13 cellular contexts compared by ENCODE assay signal in genomic region chr6:39342692-39343460, GRCh38. TPM values are rescaled to one million over a fixed set of nuclear protein-coding genes. Genes with fewer than 3 reads are reported as not detected.
DNase-seq lines count a peak whose midpoint lies in the region; ATAC-seq, FAIRE-seq and TF ChIP-seq lines count a peak whose summit lies in the region.
"Had no signal": no experiment of that assay in that cellular context is flagged by ENCODE, and none has a peak within 500 bp of the region (broad histone marks: within the 10 kb centered on the region; RNA-seq: fewer than 3 reads in every experiment).

No MANE protein-coding gene starts in this region.

- CTCF ChIA-PET in HepG2 (lab: Yijun Ruan, JAX; ENCODE audit: low intra/inter-chr PET ratio, low total read pairs): no interaction called here

- H3K9me3 ChIP-seq in right lobe of liver (no peaks in the 10 kb centered on the region), HepG2 (ENCODE audit: low read length) (no peaks in the 10 kb centered on the region)
- H3K9me3 ChIP-seq: esophagus squamous epithelium had no signal

- no peak for FAIRE-seq in HepG2 (lab: Jason Lieb, UNC)

- no peaks in the 10 kb centered on the region for H3K27me3 ChIP-seq in right lobe of liver
- no peaks in the 10 kb centered on the region; a peak in 1 of 5 replicates for H3K27me3 ChIP-seq in HepG2 (ENCODE audit: control insufficient read depth in 1 of 2, insufficient read depth in 2 of 2, low read length in 2 of 2)

- TF ChIP-seq CTCF in right lobe of liver (IDR thresholded peaks at IDR 0.05): no peak
- no peak for TF ChIP-seq CTCF in HepG2 (CRISPR knock-in tag; IDR thresholded peaks at IDR 0.05)
- no peak for TF ChIP-seq CTCF in mesothelial cell of epicardium (IDR thresholded peaks at IDR 0.05; ENCODE audit: unreplicated experiment)

- H3K4me1 ChIP-seq in right lobe of liver: no peaks in the 10 kb centered on the region
- H3K4me1 ChIP-seq in HepG2 (ENCODE audit: insufficient read depth, low read length): no peaks in the 10 kb centered on the region

- H3K27ac Mint-ChIP-seq in mesothelial cell of epicardium: no peak overlapping the region
- H3K27ac Mint-ChIP-seq: activated naive CD4-positive, alpha-beta T cell treated with anti-CD3 and anti-CD28 coated beads for 36 hours had no signal

- H3K4me1 Mint-ChIP-seq in mesothelial cell of epicardium: peaks cover 16% of the 10 kb centered on the region

- H3K4me3 ChIP-seq in right lobe of liver (no peak overlapping the region), HepG2 (replicated peaks in 1 of 3; ENCODE audit: insufficient read depth in 1 of 3, low read depth in 2 of 3, low read length in 3 of 3) (no peak overlapping the region)
- H3K4me3 ChIP-seq: esophagus squamous epithelium, SK-N-MC had no signal

- peak in 3 of 4 donors; percentile 12 to 36 (median 27) for ATAC-seq in right lobe of liver
- no peak for ATAC-seq in HepG2
- peak; percentile 50 for ATAC-seq in HG03354 (IDR thresholded peaks at IDR 0.05; ENCODE audit: poor library complexity, severe bottlenecking, unreplicated experiment)

- H3K36me3 ChIP-seq in right lobe of liver (no peaks in the 10 kb centered on the region), HepG2 (replicated peaks in 1 of 2; ENCODE audit: control insufficient read depth in 1 of 2, insufficient read depth in 2 of 2, low read length in 2 of 2) (no peaks in the 10 kb centered on the region)
- H3K36me3 ChIP-seq: esophagus squamous epithelium had no signal

- in situ Hi-C loops in HepG2 (cut with HindIII; ENCODE audit: extremely low pct_ligation_motif_present, low pct_unique_long_range_greater_than_20kb): no loop called here
- in situ Hi-C loops in ACHN (cut with HindIII; ENCODE audit: low pct_ligation_motif_present, low pct_unique_long_range_greater_than_20kb, low sequenced_read_pairs): no loop called here

- H4K20me1 ChIP-seq in HepG2 (ENCODE audit: insufficient read depth, low read length): no peaks in the 10 kb centered on the region

- no peaks in the 10 kb centered on the region for H3K9me3 Mint-ChIP-seq in mesothelial cell of epicardium
- H3K9me3 Mint-ChIP-seq: activated naive CD4-positive, alpha-beta T cell treated with anti-CD3 and anti-CD28 coated beads for 36 hours had no signal

- intact Hi-C loops in right lobe of liver (cut with DNase I): no loop called here
- intact Hi-C loops in HepG2 (cut with micrococcal nuclease; ENCODE audit: unreplicated experiment): no loop called here

- TF ChIP-seq POLR2A in right lobe of liver (IDR thresholded peaks at IDR 0.05) (no peak), HepG2 (IDR thresholded peaks at IDR 0.05; ENCODE audit: insufficient read depth in 1 of 2, low read depth in 2 of 2, low read length in 2 of 2) (no peak)

- TF ChIP-seq EP300 in HepG2 (IDR thresholded peaks at IDR 0.05; ENCODE audit: low read depth in 2 of 2, low read length in 2 of 2) (no peak), HepG2 (CRISPR knock-in tag; IDR thresholded peaks at IDR 0.05; ENCODE audit: borderline replicate concordance) (no peak)

- DNase-seq in right lobe of liver (no peak), HepG2 (ENCODE audit: low spot score) (no peak), germinal center (ENCODE audit: low spot score) (peak; percentile 20), NCI-H1694 treated with DMSO at 0.1 percent for 48 hours (lab: John Stamatoyannopoulos, UW) (no peak), mesothelial cell of epicardium (ENCODE audit: low spot score in 2 of 2, unreplicated experiment in 2 of 2) (no peak), AML-193 (lab: John Stamatoyannopoulos, UW) (no peak), ACHN (no peak)
- DNase-seq: activated naive CD4-positive, alpha-beta T cell treated with anti-CD3 and anti-CD28 coated beads for 36 hours; cerebellar nuclear complex; esophagus squamous epithelium; IMR-90 had no signal

- H3K4me2 ChIP-seq in HepG2 (ENCODE audit: low read depth, low read length): no peak overlapping the region

- 51% methylated on average over 14 of the region's 14 CpGs for WGBS in right lobe of liver (ENCODE audit: insufficient coverage, low coverage, low lambda C conversion rate, missing lambda C conversion rate)
- 25% methylated on average over 14 of the region's 14 CpGs for WGBS in HepG2 (ENCODE audit: low lambda C conversion rate)

- H3K36me3 Mint-ChIP-seq in mesothelial cell of epicardium: no peaks in the 10 kb centered on the region

- H3K27ac ChIP-seq in right lobe of liver (no peak overlapping the region), HepG2 (ENCODE audit: extremely low read length, insufficient read depth, low read length) (no peak overlapping the region)
- H3K27ac ChIP-seq: SK-N-MC had no signal

- no peak overlapping the region for H3K4me3 Mint-ChIP-seq in mesothelial cell of epicardium
- H3K4me3 Mint-ChIP-seq: activated naive CD4-positive, alpha-beta T cell treated with anti-CD3 and anti-CD28 coated beads for 36 hours had no signal

- BruUV-seq in HepG2 (replicated peaks; lab: Mats Ljungman, UMichigan): no TSS peak

- H2AFZ ChIP-seq in HepG2 (ENCODE audit: low read length): no peak overlapping the region

- POLR2A ChIA-PET in HepG2 (lab: Yijun Ruan, JAX): no interaction called here

- no peak overlapping the region for H3K9ac ChIP-seq in HepG2 (ENCODE audit: insufficient read depth, low read depth, low read length)

- H3K27me3 Mint-ChIP-seq in mesothelial cell of epicardium (ENCODE audit: low read depth): peaks cover 12% of the 10 kb centered on the region

- H3K79me2 ChIP-seq in HepG2 (ENCODE audit: insufficient read depth, low read length): no peaks in the 10 kb centered on the region

- TF ChIP-seq RAD21 in HepG2 (CRISPR knock-in tag; IDR thresholded peaks at IDR 0.05): no peak

TF ChIP-seq in HepG2, 621 proteins besides CTCF, POLR2A, EP300 and RAD21 (continues in another document):
- TF ChIP-seq ZBTB20 (CRISPR knock-in tag; IDR thresholded peaks at IDR 0.05; ENCODE audit: borderline replicate concordance, low read depth) (no peak), ZNF704 (CRISPR knock-in tag; IDR thresholded peaks at IDR 0.05; ENCODE audit: borderline replicate concordance) (no peak)

RNA-seq across cellular contexts. Expression of gene KCNK16, which starts 20.4 kb away (rescaled TPM):
- not detected for total RNA-seq in right lobe of liver
- not detected in 2 replicates for total RNA-seq in HepG2 (2016; rRNA removed; fragmentation: Illumina TruSeq; extraction: Trizol)
- not detected in 2 replicates for total RNA-seq in HepG2 (2016; cell fraction: cytosol; rRNA removed; fragmentation: Illumina TruSeq; extraction: Trizol; ENCODE audit: low read depth)
- total RNA-seq in HepG2 (2016; cell fraction: insoluble cytoplasmic fraction; rRNA removed; fragmentation: Illumina TruSeq; extraction: Trizol): not detected in 2 replicates
- not detected in 2 replicates for total RNA-seq in HepG2 (2016; cell fraction: membrane; rRNA removed; fragmentation: Illumina TruSeq; extraction: Trizol)
- not detected in 2 replicates for total RNA-seq in HepG2 (2016; cell fraction: nucleus; rRNA removed; fragmentation: Illumina TruSeq; extraction: Trizol)
- polyA plus RNA-seq in HepG2 (2011; rRNA removed): not detected in 2 replicates
- not detected in 2 replicates for polyA plus RNA-seq in HepG2 (2011; cell fraction: cytosol; rRNA removed)
- polyA plus RNA-seq in HepG2 (2011; cell fraction: nucleus; rRNA removed): not detected in 2 replicates
- not detected in 2 replicates for polyA plus RNA-seq in HepG2 (2012)
- not detected in 2 replicates for polyA plus RNA-seq in HepG2 (2016; cell fraction: cytosol; fragmentation: Illumina TruSeq; extraction: Trizol; ENCODE audit: low read depth)
- polyA plus RNA-seq in HepG2 (2016; cell fraction: insoluble cytoplasmic fraction; fragmentation: Illumina TruSeq; extraction: Trizol; ENCODE audit: low read depth): not detected in 2 replicates
- not detected in 2 replicates for polyA plus RNA-seq in HepG2 (2016; cell fraction: membrane; fragmentation: Illumina TruSeq; extraction: Trizol; ENCODE audit: low read depth)
- polyA plus RNA-seq in HepG2 (2016; cell fraction: nucleus; fragmentation: Illumina TruSeq; extraction: Trizol; ENCODE audit: insufficient read depth, low read depth): not detected in 2 replicates
- polyA minus RNA-seq in HepG2 (2011; rRNA and poly(A)+ RNA removed; ENCODE audit: low replicate concordance): not detected in 2 replicates
- not detected in 2 replicates for polyA minus RNA-seq in HepG2 (2011; cell fraction: cytosol; rRNA and poly(A)+ RNA removed)
- polyA minus RNA-seq in HepG2 (2011; cell fraction: nucleus; rRNA and poly(A)+ RNA removed): not detected in 2 replicates
- total RNA-seq in mesothelial cell of epicardium: not detected in 3 replicates
- total RNA-seq: activated naive CD4-positive, alpha-beta T cell treated with anti-CD3 and anti-CD28 coated beads for 36 hours; esophagus squamous epithelium; IMR-90 had no signal
- polyA plus RNA-seq: IMR-90 had no signal

RNA-seq across cellular contexts. Expression of gene KCNK17, which starts 28.7 kb away (rescaled TPM):
- total RNA-seq in right lobe of liver (under 1 TPM in 5 of 6 experiments, not detected in 1; 0.31 to 0.77 (median 0.39) TPM), HepG2 (2016; rRNA removed; fragmentation: Illumina TruSeq; extraction: Trizol) (not detected in 2 replicates), mesothelial cell of epicardium (not detected in 3 replicates)
- not detected in 2 replicates for total RNA-seq in HepG2 (2016; cell fraction: cytosol; rRNA removed; fragmentation: Illumina TruSeq; extraction: Trizol; ENCODE audit: low read depth)
- total RNA-seq in HepG2 (2016; cell fraction: insoluble cytoplasmic fraction; rRNA removed; fragmentation: Illumina TruSeq; extraction: Trizol): not detected in 2 replicates
- total RNA-seq in HepG2 (2016; cell fraction: membrane; rRNA removed; fragmentation: Illumina TruSeq; extraction: Trizol): not detected in 2 replicates
- not detected in 2 replicates for total RNA-seq in HepG2 (2016; cell fraction: nucleus; rRNA removed; fragmentation: Illumina TruSeq; extraction: Trizol)
- polyA plus RNA-seq in HepG2 (2011; rRNA removed): not detected in 2 replicates
- not detected in 2 replicates for polyA plus RNA-seq in HepG2 (2011; cell fraction: cytosol; rRNA removed)
- not detected in 2 replicates for polyA plus RNA-seq in HepG2 (2011; cell fraction: nucleus; rRNA removed)
- not detected in 2 replicates for polyA plus RNA-seq in HepG2 (2012)
- not detected in 2 replicates for polyA plus RNA-seq in HepG2 (2016; cell fraction: cytosol; fragmentation: Illumina TruSeq; extraction: Trizol; ENCODE audit: low read depth)
- polyA plus RNA-seq in HepG2 (2016; cell fraction: insoluble cytoplasmic fraction; fragmentation: Illumina TruSeq; extraction: Trizol; ENCODE audit: low read depth): not detected in 2 replicates
- polyA plus RNA-seq in HepG2 (2016; cell fraction: membrane; fragmentation: Illumina TruSeq; extraction: Trizol; ENCODE audit: low read depth): not detected in 2 replicates
- polyA plus RNA-seq in HepG2 (2016; cell fraction: nucleus; fragmentation: Illumina TruSeq; extraction: Trizol; ENCODE audit: insufficient read depth, low read depth): not detected in 2 replicates
- not detected in 2 replicates for polyA minus RNA-seq in HepG2 (2011; rRNA and poly(A)+ RNA removed; ENCODE audit: low replicate concordance)
- polyA minus RNA-seq in HepG2 (2011; cell fraction: cytosol; rRNA and poly(A)+ RNA removed): not detected in 2 replicates
- polyA minus RNA-seq in HepG2 (2011; cell fraction: nucleus; rRNA and poly(A)+ RNA removed): not detected in 2 replicates
- total RNA-seq: activated naive CD4-positive, alpha-beta T cell treated with anti-CD3 and anti-CD28 coated beads for 36 hours; IMR-90 had no signal
- polyA plus RNA-seq: IMR-90 had no signal
